19 cellular contexts compared by ENCODE assay signal in genomic region chr4:11514780-11515432, GRCh38.
DNase-seq lines count a peak whose midpoint lies in the region; ATAC-seq and TF ChIP-seq lines count a peak whose summit lies in the region.
"Had no signal": no experiment of that assay in that cellular context is flagged by ENCODE, and none has a peak within 500 bp of the region (broad histone marks: within the 10 kb centered on the region; RNA-seq: fewer than 3 reads in every experiment).

No MANE protein-coding gene starts in this region.

- no peak for ATAC-seq in activated CD4-positive, alpha-beta T cell treated with anti-CD3 and anti-CD28 coated beads for 36 hours
- ATAC-seq in foreskin keratinocyte: peak; percentile 93
- ATAC-seq: A549, K562 had no signal

- peak overlapping the region; percentile 51 for H3K27ac ChIP-seq in foreskin keratinocyte
- H3K27ac ChIP-seq: A549; BLaER1 treated with 17β-estradiol and CSF1 and Interleukin-3, amounts not matched to agents 10 nM and 100 nM; GM23248 had no signal

- TF ChIP-seq CTCF in foreskin keratinocyte (conservative IDR thresholded peaks at IDR 0.05) (no peak), nephron progenitor cell (IDR thresholded peaks at IDR 0.05) (no peak), GM13976 (IDR thresholded peaks at IDR 0.05; ENCODE audit: borderline replicate concordance, control extremely low read depth, extremely low read depth, insufficient read depth, missing control alignments) (no peak)

- POLR2A ChIA-PET in activated CD4-positive, alpha-beta T cell treated with anti-CD3 and anti-CD28 coated beads for 36 hours (lab: Charles Lee): no interaction called here

- H3K27me3 Mint-ChIP-seq in activated CD4-positive, alpha-beta T cell treated with anti-CD3 and anti-CD28 coated beads for 36 hours: peaks cover 4% of the 10 kb centered on the region
- peaks cover 2% of the 10 kb centered on the region for H3K27me3 Mint-ChIP-seq in nephron progenitor cell (ENCODE audit: low read depth, poor library complexity)
- peaks cover 5% of the 10 kb centered on the region for H3K27me3 Mint-ChIP-seq in activated T-helper 1 cell treated with anti-CD3 and anti-CD28 coated beads, Interleukin-12 subunit alpha, Interleukin-12 subunit beta, Interleukin-2, Interleukin-4 antibody, amounts not matched to agents 30 ng/mL and 10 ng/mL and 1 ng/mL, durations not matched to agents 14 hours and 24 hours and 36 hours (ENCODE audit: insufficient read depth)

- no peaks in the 10 kb centered on the region for H3K4me1 Mint-ChIP-seq in activated CD4-positive, alpha-beta T cell treated with anti-CD3 and anti-CD28 coated beads for 36 hours
- peaks cover 41% of the 10 kb centered on the region for H3K4me1 Mint-ChIP-seq in nephron progenitor cell
- no peaks in the 10 kb centered on the region for H3K4me1 Mint-ChIP-seq in activated T-helper 1 cell treated with anti-CD3 and anti-CD28 coated beads, Interleukin-12 subunit alpha, Interleukin-12 subunit beta, Interleukin-2, Interleukin-4 antibody, amounts not matched to agents 30 ng/mL and 10 ng/mL and 1 ng/mL, durations not matched to agents 14 hours and 24 hours and 36 hours (ENCODE audit: low read depth)
- H3K4me1 Mint-ChIP-seq: CD8-positive, alpha-beta memory T cell had no signal

- peaks cover 25% of the 10 kb centered on the region for H3K4me1 ChIP-seq in foreskin keratinocyte
- H3K4me1 ChIP-seq: A549 had no signal

- in situ Hi-C loops in GM13976 (cut with MboI; ENCODE audit: low sequenced_read_pairs, unreplicated experiment): no loop called here

- intact Hi-C loops in activated CD4-positive, alpha-beta T cell treated with anti-CD3 and anti-CD28 coated beads for 36 hours (cut with DNase I, micrococcal nuclease): no loop called here
- intact Hi-C loops in activated T-helper 1 cell treated with anti-CD3 and anti-CD28 coated beads, Interleukin-12 subunit alpha, Interleukin-12 subunit beta, Interleukin-2, Interleukin-4 antibody, amounts not matched to agents 30 ng/mL and 10 ng/mL and 1 ng/mL, durations not matched to agents 14 hours and 24 hours and 36 hours (cut with micrococcal nuclease): no loop called here

- H3K27me3 ChIP-seq in foreskin keratinocyte: no peaks in the 10 kb centered on the region
- H3K27me3 ChIP-seq: BLaER1 treated with 17β-estradiol and CSF1 and Interleukin-3, amounts not matched to agents 10 nM and 100 nM had no signal

- no peaks in the 10 kb centered on the region for H3K36me3 Mint-ChIP-seq in activated CD4-positive, alpha-beta T cell treated with anti-CD3 and anti-CD28 coated beads for 36 hours (ENCODE audit: low read depth)
- H3K36me3 Mint-ChIP-seq in nephron progenitor cell (ENCODE audit: low read depth): no peaks in the 10 kb centered on the region
- no peaks in the 10 kb centered on the region for H3K36me3 Mint-ChIP-seq in activated T-helper 1 cell treated with anti-CD3 and anti-CD28 coated beads, Interleukin-12 subunit alpha, Interleukin-12 subunit beta, Interleukin-2, Interleukin-4 antibody, amounts not matched to agents 30 ng/mL and 10 ng/mL and 1 ng/mL, durations not matched to agents 14 hours and 24 hours and 36 hours (ENCODE audit: low read depth)
- H3K36me3 Mint-ChIP-seq: CD8-positive, alpha-beta memory T cell had no signal

- H3K27ac Mint-ChIP-seq in activated CD4-positive, alpha-beta T cell treated with anti-CD3 and anti-CD28 coated beads for 36 hours: no peak overlapping the region
- H3K27ac Mint-ChIP-seq in nephron progenitor cell: peak overlapping the region; percentile 83
- no peak overlapping the region for H3K27ac Mint-ChIP-seq in activated T-helper 1 cell treated with anti-CD3 and anti-CD28 coated beads, Interleukin-12 subunit alpha, Interleukin-12 subunit beta, Interleukin-2, Interleukin-4 antibody, amounts not matched to agents 30 ng/mL and 10 ng/mL and 1 ng/mL, durations not matched to agents 14 hours and 24 hours and 36 hours
- H3K27ac Mint-ChIP-seq: CD8-positive, alpha-beta memory T cell had no signal

- no peak overlapping the region for H3K4me3 Mint-ChIP-seq in activated CD4-positive, alpha-beta T cell treated with anti-CD3 and anti-CD28 coated beads for 36 hours
- H3K4me3 Mint-ChIP-seq in nephron progenitor cell: no peak overlapping the region
- no peak overlapping the region for H3K4me3 Mint-ChIP-seq in activated T-helper 1 cell treated with anti-CD3 and anti-CD28 coated beads, Interleukin-12 subunit alpha, Interleukin-12 subunit beta, Interleukin-2, Interleukin-4 antibody, amounts not matched to agents 30 ng/mL and 10 ng/mL and 1 ng/mL, durations not matched to agents 14 hours and 24 hours and 36 hours
- H3K4me3 Mint-ChIP-seq: CD8-positive, alpha-beta memory T cell had no signal

- peak; percentile 8 for DNase-seq in activated CD4-positive, alpha-beta T cell treated with anti-CD3 and anti-CD28 coated beads for 36 hours
- DNase-seq in activated CD4-positive, alpha-beta T cell treated with anti-CD3 and anti-CD28 coated beads for 1 hour: no peak
- DNase-seq in NCI-H69 (lab: John Stamatoyannopoulos, UW) (peak; percentile 32), foreskin keratinocyte (peak in 1 of 2 donors; percentile 54), nephron progenitor cell (peak; percentile 30), T-helper 9 cell (no peak), GM13976 (ENCODE audit: low spot score) (no peak)
- no peak for DNase-seq in activated T-helper 1 cell treated with anti-CD3 and anti-CD28 coated beads, Interleukin-12 subunit alpha, Interleukin-12 subunit beta, Interleukin-2, Interleukin-4 antibody, amounts not matched to agents 30 ng/mL and 10 ng/mL and 1 ng/mL, durations not matched to agents 14 hours and 24 hours and 36 hours (ENCODE audit: low spot score)
- DNase-seq: CD8-positive, alpha-beta memory T cell; DMS79; GM23248; MV-4-11; NCI-H1436; NCI-H2029; NCI-H510A treated with DMSO at 0.1 percent for 48 hours; SHP77 treated with DMSO at 0.1 percent for 48 hours had no signal

- CTCF ChIA-PET in activated CD4-positive, alpha-beta T cell treated with anti-CD3 and anti-CD28 coated beads for 36 hours (lab: Charles Lee): interaction anchor here (1.0 kb wide), 1 partner anchor 13 kb away, joined by 3 read pairs; no protein-coding TSS in a partner anchor

- no peaks in the 10 kb centered on the region for H3K9me3 Mint-ChIP-seq in activated CD4-positive, alpha-beta T cell treated with anti-CD3 and anti-CD28 coated beads for 36 hours (ENCODE audit: low read depth)
- H3K9me3 Mint-ChIP-seq in nephron progenitor cell: no peaks in the 10 kb centered on the region
- H3K9me3 Mint-ChIP-seq in activated T-helper 1 cell treated with anti-CD3 and anti-CD28 coated beads, Interleukin-12 subunit alpha, Interleukin-12 subunit beta, Interleukin-2, Interleukin-4 antibody, amounts not matched to agents 30 ng/mL and 10 ng/mL and 1 ng/mL, durations not matched to agents 14 hours and 24 hours and 36 hours: no peaks in the 10 kb centered on the region
- H3K9me3 Mint-ChIP-seq: CD8-positive, alpha-beta memory T cell had no signal

Comparison
In these comparisons a context has a peak if more than half of its experiments do, and no peak if none do; other contexts are left out.
1. DNase-seq: peak in activated CD4-positive, alpha-beta T cell treated with anti-CD3 and anti-CD28 coated beads for 36 hours (single experiment), NCI-H69 (single experiment) and nephron progenitor cell (single experiment); none in activated CD4-positive, alpha-beta T cell treated with anti-CD3 and anti-CD28 coated beads for 1 hour (single experiment), T-helper 9 cell (single experiment), GM13976 (single experiment) and activated T-helper 1 cell treated with anti-CD3 and anti-CD28 coated beads, Interleukin-12 subunit alpha, Interleukin-12 subunit beta, Interleukin-2, Interleukin-4 antibody, amounts not matched to agents 30 ng/mL and 10 ng/mL and 1 ng/mL, durations not matched to agents 14 hours and 24 hours and 36 hours (single experiment).